ENCODE assay signal across 13 cellular contexts in genomic region chr22:21850660-21851059, GRCh38.
"Had no signal": no experiment of that assay in that cellular context is flagged by ENCODE, and none has a peak within 500 bp of the region (broad histone marks: within the 10 kb centered on the region; RNA-seq: fewer than 3 reads in every experiment).

No MANE protein-coding gene starts in this region.

- H3K27me3 Mint-ChIP-seq: naive thymus-derived CD8-positive, alpha-beta T cell had no signal

- ATAC-seq: mucosa of descending colon; naive thymus-derived CD8-positive, alpha-beta T cell had no signal

- DNase-seq: activated CD4-positive, alpha-beta T cell treated with anti-CD3 and anti-CD28 coated beads, Interleukin-2, amount 50 U/mL, for 48 hours; activated CD4-positive, CD25-positive, alpha-beta regulatory T cell treated with anti-CD3 and anti-CD28 coated beads, Interleukin-2, amount 50 U/mL, for 72 hours; activated gamma-delta T cell treated with Interleukin-2 at 50 U/mL for 16 hours; activated T-cell treated with anti-CD3 and anti-CD28 coated beads, Interleukin-2, amount 50 U/mL, for 48 hours; effector CD8-positive, alpha-beta T cell; hippocampal formation; mucosa of descending colon; naive thymus-derived CD8-positive, alpha-beta T cell; SJCRH30; stimulated activated CD4-positive, alpha-beta T cell treated with anti-CD3 and anti-CD28 coated beads, Interleukin-4, amount 100 ng/mL, for 1 hour had no signal

- H3K4me3 ChIP-seq: coronary artery, lung, mucosa of descending colon, SJCRH30, thyroid gland had no signal

- H3K9me3 ChIP-seq: mucosa of descending colon, thyroid gland had no signal

- H3K27ac ChIP-seq: SJCRH30 had no signal

- H3K36me3 ChIP-seq: thyroid gland had no signal

- H3K27me3 ChIP-seq: SJCRH30, thyroid gland had no signal
